In the genomic region with DNA sequence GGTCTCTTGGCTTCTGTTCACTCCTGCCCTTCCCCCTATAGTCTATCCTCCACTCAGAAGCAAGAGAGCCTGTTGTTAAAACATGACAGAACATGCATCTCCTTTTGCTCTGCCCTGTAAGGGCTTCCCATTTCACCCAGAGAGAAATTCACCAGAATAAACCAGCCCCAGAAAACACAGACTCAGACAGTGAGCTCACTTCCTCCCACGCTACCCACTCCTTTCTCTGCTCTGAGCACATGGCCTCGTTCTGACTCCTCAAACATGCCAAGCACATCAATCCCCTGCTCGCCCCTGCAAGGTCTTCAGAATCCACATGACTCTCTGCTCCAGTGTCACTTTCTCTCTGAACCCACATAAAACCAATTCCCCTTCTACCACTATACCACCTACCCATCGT, we compare ENCODE assay signal across 16 cellular contexts. TPM values are rescaled to one million over a fixed set of nuclear protein-coding genes. Genes with fewer than 3 reads are reported as not detected.
A peak's percentile ranks its signal among the peaks of the same experiment; 100 is the strongest.
DNase-seq lines count a peak whose midpoint lies in the region; ATAC-seq and TF ChIP-seq lines count a peak whose summit lies in the region.
"Had no signal": no experiment of that assay in that cellular context is flagged by ENCODE, and none has a peak within 500 bp of the region (broad histone marks: within the 10 kb centered on the region; RNA-seq: fewer than 3 reads in every experiment).

No MANE protein-coding gene starts in this region.

- no peak for TF ChIP-seq CTCF in fibroblast of pulmonary artery (IDR thresholded peaks at IDR 0.05; ENCODE audit: low read length, missing control alignments)

- H3K27me3 ChIP-seq in SJSA1 (replicated peaks): no peaks in the 10 kb centered on the region
- H3K27me3 ChIP-seq: gastroesophageal sphincter had no signal

- H3K4me3 ChIP-seq in SJSA1: no peak overlapping the region
- H3K4me3 ChIP-seq in fibroblast of pulmonary artery (replicated peaks; ENCODE audit: low read depth, low read length): no peak overlapping the region
- H3K4me3 ChIP-seq: gastroesophageal sphincter had no signal

- H3K4me1 ChIP-seq in SJSA1 (replicated peaks): peaks cover 54% of the 10 kb centered on the region

- H3K27ac ChIP-seq in SJSA1: peak overlapping the region; percentile 72
- H3K27ac ChIP-seq: gastroesophageal sphincter had no signal

- DNase-seq in SJSA1 (ENCODE audit: low read depth in 1 of 2, low spot score in 2 of 2) (no peak), fibroblast of pulmonary artery (ENCODE audit: low read depth) (peak; percentile 38), putamen (ENCODE audit: low spot score) (peak; percentile 64), hippocampal formation (lab: John Stamatoyannopoulos, UW) (no peak)
- DNase-seq: activated CD4-positive, alpha-beta T cell treated with anti-CD3 and anti-CD28 coated beads for 36 hours; CD8-positive, alpha-beta T cell; effector CD4-positive, alpha-beta T cell; left colon; NCI-H1417 treated with DMSO at 0.1 percent for 48 hours; NCI-H526; PC-3; T-helper 1 cell had no signal

- H3K9me3 ChIP-seq in SJSA1 (replicated peaks): no peaks in the 10 kb centered on the region
- H3K9me3 ChIP-seq: gastroesophageal sphincter had no signal

- peaks cover 10% of the 10 kb centered on the region; the same call in 1 of the 2 replicates for H3K36me3 ChIP-seq in SJSA1
- H3K36me3 ChIP-seq: gastroesophageal sphincter had no signal

- ATAC-seq in GM21526 (IDR thresholded peaks at IDR 0.05; ENCODE audit: low FRiP score, unreplicated experiment) (peak; percentile 62), HG03378 (IDR thresholded peaks at IDR 0.05; ENCODE audit: unreplicated experiment) (no peak), GM19023 (IDR thresholded peaks at IDR 0.05; ENCODE audit: unreplicated experiment) (no peak)
- ATAC-seq: activated CD4-positive, alpha-beta T cell treated with anti-CD3 and anti-CD28 coated beads for 36 hours; CD8-positive, alpha-beta T cell; gastroesophageal sphincter; left colon; PC-3 had no signal

RNA-seq across cellular contexts. Expression of a gene that starts 50.4 kb away (rescaled TPM):
- total RNA-seq in SJSA1 (2014; rRNA removed; shearing (Covaris generic)): 9.4 and 14.8 TPM in 2 replicates
- total RNA-seq: CD8-positive, alpha-beta T cell had no signal

Comparison
In these comparisons a context has a peak if more than half of its experiments do, and no peak if none do; other contexts are left out.
1. DNase-seq: peak in fibroblast of pulmonary artery (single experiment) and putamen (single experiment); none in SJSA1 (0 of 2) and hippocampal formation (0 of 2).